Comparison of ENCODE assay signal across 16 cellular contexts in the genomic region with DNA sequence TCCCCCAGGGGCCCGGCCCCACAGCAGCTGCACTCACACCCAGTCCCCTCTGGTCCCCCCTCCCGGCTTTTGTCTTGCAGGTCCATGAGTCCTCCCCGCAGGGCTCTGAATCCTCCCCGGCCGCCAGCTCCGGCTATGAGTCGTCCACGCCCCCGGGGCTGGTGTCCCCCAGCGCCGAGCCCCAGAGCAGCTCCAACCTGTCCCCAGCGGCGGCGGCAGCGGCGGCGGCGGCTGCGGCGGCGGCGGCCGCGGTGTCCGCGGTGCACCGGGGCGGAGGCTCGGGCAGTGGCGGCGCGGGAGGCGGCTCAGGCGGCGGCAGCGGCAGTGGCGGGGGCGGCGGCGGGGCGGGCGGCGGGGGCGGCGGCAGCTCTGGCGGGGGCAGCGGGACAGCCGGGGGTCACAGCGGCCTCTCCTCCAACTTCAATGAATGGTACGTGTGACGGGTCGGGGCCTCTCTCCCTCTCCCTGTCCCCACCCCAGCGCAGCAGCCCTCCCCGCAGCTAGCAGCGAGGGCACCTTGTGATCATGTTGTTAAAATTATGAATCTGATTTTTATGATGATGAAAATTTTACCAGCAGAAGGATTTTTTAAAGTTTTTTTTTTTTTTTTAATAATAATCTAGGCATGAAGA. TPM values are rescaled to one million over a fixed set of nuclear protein-coding genes. Genes with fewer than 3 reads are reported as not detected.
DNase-seq lines count a peak whose midpoint lies in the region; ATAC-seq and TF ChIP-seq lines count a peak whose summit lies in the region.
"Had no signal": no experiment of that assay in that cellular context is flagged by ENCODE, and none has a peak within 500 bp of the region (broad histone marks: within the 10 kb centered on the region; RNA-seq: fewer than 3 reads in every experiment).

No MANE protein-coding gene starts in this region.

- H3K79me2 ChIP-seq in mesendoderm (ENCODE audit: control insufficient read depth, insufficient read depth, low read length) = peaks cover 41% of the 10 kb centered on the region

- peaks cover 3% of the 10 kb centered on the region for H3K36me3 Mint-ChIP-seq in IgD-negative memory B cell

- no peaks in the 10 kb centered on the region for H3K36me3 ChIP-seq in brain microvascular endothelial cell (replicated peaks)
- H3K36me3 ChIP-seq in mesendoderm (ENCODE audit: control insufficient read depth, insufficient read depth, low read length) = peaks cover 10% of the 10 kb centered on the region
- H3K36me3 ChIP-seq: ovary, upper lobe of right lung had no signal

- H2BK120ac ChIP-seq in mesendoderm (ENCODE audit: low read depth, low read length) = peak overlapping the region; percentile 33

- no peak overlapping the region for H2BK15ac ChIP-seq in mesendoderm (replicated peaks; ENCODE audit: low read depth)

- H3K4me2 ChIP-seq in mesendoderm (ENCODE audit: low read length) = peak overlapping the region; percentile 60

- peaks cover 54% of the 10 kb centered on the region for H3K27me3 Mint-ChIP-seq in IgD-negative memory B cell

- no peak overlapping the region for H2AK5ac ChIP-seq in mesendoderm (ENCODE audit: low read length)

- peak overlapping the region in 1 of 4 donors; percentile 89 for H3K4me3 Mint-ChIP-seq in IgD-negative memory B cell

- H3K27ac Mint-ChIP-seq in IgD-negative memory B cell = peak overlapping the region in 2 of 3 donors; percentile 99

- ATAC-seq in HG03571 (IDR thresholded peaks at IDR 0.05; ENCODE audit: unreplicated experiment) = no peak
- ATAC-seq: left colon, upper lobe of right lung had no signal

- peak overlapping the region; percentile 100 for H3K9ac ChIP-seq in mesendoderm (ENCODE audit: low read length)

- H3K4ac ChIP-seq in mesendoderm (ENCODE audit: low read depth, low read length) = peak overlapping the region; percentile 88

- peak overlapping the region; percentile 95 for H4K8ac ChIP-seq in mesendoderm (ENCODE audit: low read depth, low read length)

- DNase-seq in NCI-H82 (lab: John Stamatoyannopoulos, UW) (peak; percentile 45), NCI-H82 treated with DMSO at 0.1 percent for 48 hours (lab: John Stamatoyannopoulos, UW; ENCODE audit: unreplicated experiment) (no peak), brain microvascular endothelial cell (no peak), mesendoderm (peak; percentile 81), SKM-1 (lab: John Stamatoyannopoulos, UW; ENCODE audit: unreplicated experiment) (no peak), GM10248 (ENCODE audit: extremely low spot score) (no peak)
- DNase-seq: activated CD4-positive, alpha-beta T cell treated with anti-CD3 and anti-CD28 coated beads for 1 hour; left colon; NCI-H69; SIG-M5; stimulated activated CD4-positive, alpha-beta T cell treated with anti-CD3 and anti-CD28 coated beads, Interleukin-15, amount 100 ng/mL, for 24 hours; upper lobe of right lung had no signal

- H3K23ac ChIP-seq in mesendoderm (ENCODE audit: low read length) = peak overlapping the region; percentile 15

- POLR2A ChIA-PET in GM10248 (lab: Yijun Ruan, JAX) = no interaction called here

- TF ChIP-seq CTCF in brain microvascular endothelial cell (IDR thresholded peaks at IDR 0.05; ENCODE audit: low read depth, low read length, missing control alignments) (no peak), GM10248 (IDR thresholded peaks at IDR 0.05; ENCODE audit: control extremely low read depth, extremely low read depth, low read depth, missing control alignments) (no peak)

- no peaks in the 10 kb centered on the region for H3K79me1 ChIP-seq in mesendoderm (ENCODE audit: low read length)

- peak overlapping the region; percentile 55 for H3K18ac ChIP-seq in mesendoderm (ENCODE audit: low read length)

- H2BK5ac ChIP-seq in mesendoderm (ENCODE audit: low read length) = peak overlapping the region; percentile 64

- peak overlapping the region; percentile 61 for H3K4me3 ChIP-seq in brain microvascular endothelial cell (ENCODE audit: low read depth, low read length)
- H3K4me3 ChIP-seq in mesendoderm (ENCODE audit: low read length) = peak overlapping the region; percentile 100
- H3K4me3 ChIP-seq: ovary, upper lobe of right lung had no signal

- peaks cover 0 to 24% (median 0%) of the 10 kb centered on the region in 3 donors for H3K9me3 Mint-ChIP-seq in IgD-negative memory B cell

- CTCF ChIA-PET in GM10248 (lab: Yijun Ruan, JAX) = no interaction called here

- H3K27me3 ChIP-seq in brain microvascular endothelial cell (replicated peaks) (no peaks in the 10 kb centered on the region), mesendoderm (ENCODE audit: insufficient read depth, low read length, poor library complexity) (no peaks in the 10 kb centered on the region)

- in situ Hi-C loops in brain microvascular endothelial cell (cut with HindIII; ENCODE audit: low pct_ligation_motif_present, low sequenced_read_pairs) = no loop called here

- no peak overlapping the region for H4K5ac ChIP-seq in mesendoderm (ENCODE audit: low read length)

- peak overlapping the region; percentile 87 for H3K56ac ChIP-seq in mesendoderm (ENCODE audit: low read length)

- peaks cover 5% of the 10 kb centered on the region for H3K4me1 ChIP-seq in mesendoderm (ENCODE audit: control insufficient read depth, low read depth, low read length)

- no CpG with 5 or more reads among the region's 55 CpGs for WGBS in mesendoderm (ENCODE audit: extremely low coverage, insufficient coverage, low lambda C conversion rate)

- peak overlapping the region; percentile 75 for H3K27ac ChIP-seq in brain microvascular endothelial cell
- H3K27ac ChIP-seq in mesendoderm (ENCODE audit: low read depth, low read length) = peak overlapping the region; percentile 100
- H3K27ac ChIP-seq: ovary, upper lobe of right lung had no signal

- peaks cover 2 to 19% (median 5%) of the 10 kb centered on the region in 3 donors for H3K4me1 Mint-ChIP-seq in IgD-negative memory B cell

RNA-seq across cellular contexts. Expression of gene ZIC2, which starts 3.8 kb away (rescaled TPM):
- polyA plus RNA-seq in IgD-negative memory B cell = not detected
- 230 TPM for polyA plus RNA-seq in mesendoderm (2013, experiment 1 of 2)
- 222 TPM for polyA plus RNA-seq in mesendoderm (2013, experiment 2 of 2)
- polyA plus RNA-seq: AG04450 had no signal

RNA-seq across cellular contexts. Expression of gene ZIC5, which starts 13.8 kb away (rescaled TPM):
- not detected for polyA plus RNA-seq in IgD-negative memory B cell
- 10.9 TPM for polyA plus RNA-seq in mesendoderm (2013, experiment 1 of 2)
- 11.0 TPM for polyA plus RNA-seq in mesendoderm (2013, experiment 2 of 2)
- polyA plus RNA-seq: AG04450, ovary had no signal

Comparison
In these comparisons a context has a peak if more than half of its experiments do, and no peak if none do; other contexts are left out.
1. DNase-seq: peak in NCI-H82 (single experiment) and mesendoderm (single experiment); none in NCI-H82 treated with DMSO at 0.1 percent for 48 hours (single experiment), brain microvascular endothelial cell (single experiment), SKM-1 (single experiment) and GM10248 (single experiment).